ENCODE assay signal across 29 cellular contexts in genomic region chr3:8143186-8143585, GRCh38.
"Had no signal": no experiment of that assay in that cellular context is flagged by ENCODE, and none has a peak within 500 bp of the region (broad histone marks: within the 10 kb centered on the region; RNA-seq: fewer than 3 reads in every experiment).

No MANE protein-coding gene starts in this region.

- H3K9me3 Mint-ChIP-seq: activated B cell treated with CpG ODN at 0.5 μM for 24 hours; activated T-cell treated with anti-CD3 and anti-CD28 coated beads, Interleukin-2, amount 50 U/mL, for 24 hours; activated T-helper 17 cell treated with anti-CD3 and anti-CD28 coated beads, Interleukin-2, amount 50 U/mL, for 72 hours; naive thymus-derived CD8-positive, alpha-beta T cell; T-helper 1 cell treated with Interleukin-12 subunit alpha and Interleukin-12 subunit beta and Interleukin-4 antibody, amounts not matched to agents 30 μg/mL and 1 μg/mL, for 36 hours had no signal

- H3K27me3 ChIP-seq: adrenal gland, cardiac muscle cell, pancreas, right lobe of liver, testis, uterus had no signal

- H3K27ac ChIP-seq: adrenal gland, cardiac muscle cell, epithelial cell of prostate, lower lobe of right lung, pancreas, right lobe of liver, testis, uterus had no signal

- H3K4me3 ChIP-seq: adrenal gland, cardiac muscle cell, lower lobe of right lung, pancreas, right lobe of liver, testis, uterus had no signal

- H3K9me3 ChIP-seq: adrenal gland, lower lobe of right lung, pancreas, right lobe of liver, testis, uterus had no signal

- H3K4me1 Mint-ChIP-seq: activated B cell treated with CpG ODN at 0.5 μM for 24 hours; activated CD4-positive, alpha-beta T cell treated with anti-CD3 and anti-CD28 coated beads for 36 hours; activated T-helper 17 cell treated with anti-CD3 and anti-CD28 coated beads, Interleukin-2, amount 50 U/mL, for 72 hours; mesothelial cell of epicardium; naive thymus-derived CD8-positive, alpha-beta T cell; stimulated activated naive B cell treated with anti-CD40 and anti-IgM and Interleukin-4, amounts not matched to agents 10 μg/mL and 1 μg/mL and 100 μg/mL, for 72 hours had no signal

- H3K36me3 ChIP-seq: adrenal gland, cardiac muscle cell, lower lobe of right lung, pancreas, right lobe of liver, uterus had no signal

- FAIRE-seq: kidney, pancreas, small intestine had no signal

- H3K27me3 Mint-ChIP-seq: activated B cell treated with CpG ODN at 0.5 μM for 24 hours; stimulated activated naive B cell treated with anti-CD40 and anti-IgM and Interleukin-4, amounts not matched to agents 10 μg/mL and 1 μg/mL and 100 μg/mL, for 72 hours had no signal

- H3K4me3 Mint-ChIP-seq: activated B cell treated with CpG ODN at 0.5 μM for 24 hours; activated CD4-positive, alpha-beta T cell treated with anti-CD3 and anti-CD28 coated beads for 36 hours; activated T-cell treated with anti-CD3 and anti-CD28 coated beads, Interleukin-2, amount 50 U/mL, for 24 hours; activated T-helper 17 cell treated with anti-CD3 and anti-CD28 coated beads, Interleukin-2, amount 50 U/mL, for 72 hours; endodermal cell; mesothelial cell of epicardium; naive thymus-derived CD8-positive, alpha-beta T cell; stimulated activated naive B cell treated with anti-CD40 and anti-IgM and Interleukin-4, amounts not matched to agents 10 μg/mL and 1 μg/mL and 100 μg/mL, for 72 hours; T-helper 1 cell treated with Interleukin-12 subunit alpha and Interleukin-12 subunit beta and Interleukin-4 antibody, amounts not matched to agents 30 μg/mL and 1 μg/mL, for 36 hours had no signal

- H3K36me3 Mint-ChIP-seq: activated naive CD4-positive, alpha-beta T cell treated with anti-CD3 and anti-CD28 coated beads, Interleukin-2, amount 50 U/mL, for 72 hours; mesothelial cell of epicardium; naive thymus-derived CD8-positive, alpha-beta T cell; stimulated activated naive B cell treated with anti-CD40 and anti-IgM and Interleukin-4, amounts not matched to agents 10 μg/mL and 1 μg/mL and 100 μg/mL, for 72 hours had no signal

- DNase-seq: activated B cell treated with CpG ODN at 0.5 μM for 24 hours; activated CD4-positive, alpha-beta T cell treated with anti-CD3 and anti-CD28 coated beads for 36 hours; activated CD4-positive, alpha-beta T cell treated with anti-CD3 and anti-CD28 coated beads, Interleukin-2, amount 50 U/mL, for 4 hours; activated CD8-positive, alpha-beta memory T cell treated with anti-CD3 and anti-CD28 coated beads for 24 hours; activated CD8-positive, alpha-beta memory T cell treated with anti-CD3 and anti-CD28 coated beads, Interleukin-2, amount 50 U/mL, for 4 hours; activated T-cell treated with anti-CD3 and anti-CD28 coated beads, Interleukin-2, amount 50 U/mL, for 24 hours; adrenal gland; cortex of kidney; endodermal cell; foreskin melanocyte; kidney; lower lobe of right lung; naive thymus-derived CD8-positive, alpha-beta T cell; pancreas; right lobe of liver; small intestine; stimulated activated CD4-positive, alpha-beta T cell treated with anti-CD3 and anti-CD28 coated beads, Interleukin-15, amount 100 ng/mL, for 24 hours; stimulated activated CD4-positive, alpha-beta T cell treated with anti-CD3 and anti-CD28 coated beads, Interleukin-2, amount 100 ng/mL, for 48 hours; stimulated activated CD8-positive, alpha-beta memory T cell treated with anti-CD3 and anti-CD28 coated beads, Interleukin-4, amount 100 ng/mL, for 48 hours; stimulated activated naive B cell treated with anti-CD40 and anti-IgM and Interleukin-4, amounts not matched to agents 10 μg/mL and 1 μg/mL and 100 μg/mL, for 72 hours; testis; trophoblast cell; uterus had no signal

- H3K4me1 ChIP-seq: lower lobe of right lung, pancreas, right lobe of liver, testis, uterus had no signal

- H3K27ac Mint-ChIP-seq: activated B cell treated with CpG ODN at 0.5 μM for 24 hours; activated CD4-positive, alpha-beta T cell treated with anti-CD3 and anti-CD28 coated beads for 36 hours; activated naive CD4-positive, alpha-beta T cell treated with anti-CD3 and anti-CD28 coated beads, Interleukin-2, amount 50 U/mL, for 72 hours; activated T-cell treated with anti-CD3 and anti-CD28 coated beads, Interleukin-2, amount 50 U/mL, for 24 hours; activated T-helper 17 cell treated with anti-CD3 and anti-CD28 coated beads, Interleukin-2, amount 50 U/mL, for 72 hours; endodermal cell; mesothelial cell of epicardium; naive thymus-derived CD8-positive, alpha-beta T cell; stimulated activated naive B cell treated with anti-CD40 and anti-IgM and Interleukin-4, amounts not matched to agents 10 μg/mL and 1 μg/mL and 100 μg/mL, for 72 hours; T-helper 1 cell treated with Interleukin-12 subunit alpha and Interleukin-12 subunit beta and Interleukin-4 antibody, amounts not matched to agents 30 μg/mL and 1 μg/mL, for 36 hours had no signal
